ENCODE assay signal across 16 cellular contexts in genomic region chr1:196951711-196952394, GRCh38. TPM values are rescaled to one million over a fixed set of nuclear protein-coding genes. Genes with fewer than 3 reads are reported as not detected.
DNase-seq lines count a peak whose midpoint lies in the region; ATAC-seq and TF ChIP-seq lines count a peak whose summit lies in the region.
"Had no signal": no experiment of that assay in that cellular context is flagged by ENCODE, and none has a peak within 500 bp of the region (broad histone marks: within the 10 kb centered on the region; RNA-seq: fewer than 3 reads in every experiment).

No MANE protein-coding gene starts in this region.

- H3K27me3 Mint-ChIP-seq in progenitor cell of endocrine pancreas = no peaks in the 10 kb centered on the region

- DNase-seq in AG20443 (ENCODE audit: low spot score) = peak; percentile 37
- DNase-seq in H4 (ENCODE audit: low spot score) = no peak
- DNase-seq in NCI-H1930 (lab: John Stamatoyannopoulos, UW) = no peak
- no peak for DNase-seq in progenitor cell of endocrine pancreas (ENCODE audit: low spot score, unreplicated experiment)
- DNase-seq in 8988T = no peak
- DNase-seq: ACHN; caudate nucleus; NCI-H1694 treated with DMSO at 0.1 percent for 48 hours; RPMI8226; stimulated activated CD4-positive, alpha-beta T cell treated with anti-CD3 and anti-CD28 coated beads, Interleukin-4, amount 100 ng/mL, for 4 hours had no signal

- no peak for TF ChIP-seq CTCF in progenitor cell of endocrine pancreas (IDR thresholded peaks at IDR 0.05; ENCODE audit: unreplicated experiment)

- H3K27ac Mint-ChIP-seq in progenitor cell of endocrine pancreas = no peak overlapping the region

- no peaks in the 10 kb centered on the region for H3K4me1 Mint-ChIP-seq in progenitor cell of endocrine pancreas (ENCODE audit: low read depth)

- no peaks in the 10 kb centered on the region for H3K36me3 Mint-ChIP-seq in progenitor cell of endocrine pancreas (ENCODE audit: insufficient read depth)

- ATAC-seq in GM19395 (IDR thresholded peaks at IDR 0.05; ENCODE audit: unreplicated experiment) = peak; percentile 87
- ATAC-seq in HG02763 (IDR thresholded peaks at IDR 0.05; ENCODE audit: unreplicated experiment) = peak; percentile 81
- peak; percentile 92 for ATAC-seq in HG03520 (IDR thresholded peaks at IDR 0.05; ENCODE audit: unreplicated experiment)
- ATAC-seq: left lobe of liver had no signal

- no peak overlapping the region for H3K4me3 Mint-ChIP-seq in progenitor cell of endocrine pancreas (ENCODE audit: low read depth)

- no peaks in the 10 kb centered on the region for H3K9me3 Mint-ChIP-seq in progenitor cell of endocrine pancreas (ENCODE audit: low read depth)

RNA-seq across cellular contexts. Expression of gene CFHR2, which starts 8.3 kb away (rescaled TPM):
- not detected in 2 replicates for total RNA-seq in H4 (2014; rRNA removed; shearing (Covaris generic))
- not detected in 2 replicates for total RNA-seq in progenitor cell of endocrine pancreas
- total RNA-seq: frontal cortex, tibial nerve had no signal

RNA-seq across cellular contexts. Expression of gene CFHR5, which starts 25.5 kb away (rescaled TPM):
- total RNA-seq in H4 (2014; rRNA removed; shearing (Covaris generic)) = not detected in 2 replicates
- total RNA-seq in progenitor cell of endocrine pancreas = not detected in 2 replicates
- total RNA-seq: frontal cortex, tibial nerve had no signal
